3 cellular contexts compared by ENCODE assay signal in genomic region chr3:37462452-37462851, GRCh38.
TF ChIP-seq lines count a peak whose summit lies in the region.

No MANE protein-coding gene starts in this region.

TF ChIP-seq in SK-N-SH, 30 proteins besides CTCF, POLR2A, EP300 and RAD21:
- TF ChIP-seq REST (IDR thresholded peaks at IDR 0.05; ENCODE audit: low read depth, low read length) = peak; percentile 32; the same call in 1 of the 2 replicates
- TF ChIP-seq MEF2A (IDR thresholded peaks at IDR 0.05; ENCODE audit: borderline replicate concordance, low read depth) = no peak

TF ChIP-seq in SK-N-SH treated with all-trans-retinoic acid at 6 μM for 48 hours, 23 proteins besides CTCF, POLR2A, EP300 and RAD21 (continued from another document):
- TF ChIP-seq, protein P1, sequence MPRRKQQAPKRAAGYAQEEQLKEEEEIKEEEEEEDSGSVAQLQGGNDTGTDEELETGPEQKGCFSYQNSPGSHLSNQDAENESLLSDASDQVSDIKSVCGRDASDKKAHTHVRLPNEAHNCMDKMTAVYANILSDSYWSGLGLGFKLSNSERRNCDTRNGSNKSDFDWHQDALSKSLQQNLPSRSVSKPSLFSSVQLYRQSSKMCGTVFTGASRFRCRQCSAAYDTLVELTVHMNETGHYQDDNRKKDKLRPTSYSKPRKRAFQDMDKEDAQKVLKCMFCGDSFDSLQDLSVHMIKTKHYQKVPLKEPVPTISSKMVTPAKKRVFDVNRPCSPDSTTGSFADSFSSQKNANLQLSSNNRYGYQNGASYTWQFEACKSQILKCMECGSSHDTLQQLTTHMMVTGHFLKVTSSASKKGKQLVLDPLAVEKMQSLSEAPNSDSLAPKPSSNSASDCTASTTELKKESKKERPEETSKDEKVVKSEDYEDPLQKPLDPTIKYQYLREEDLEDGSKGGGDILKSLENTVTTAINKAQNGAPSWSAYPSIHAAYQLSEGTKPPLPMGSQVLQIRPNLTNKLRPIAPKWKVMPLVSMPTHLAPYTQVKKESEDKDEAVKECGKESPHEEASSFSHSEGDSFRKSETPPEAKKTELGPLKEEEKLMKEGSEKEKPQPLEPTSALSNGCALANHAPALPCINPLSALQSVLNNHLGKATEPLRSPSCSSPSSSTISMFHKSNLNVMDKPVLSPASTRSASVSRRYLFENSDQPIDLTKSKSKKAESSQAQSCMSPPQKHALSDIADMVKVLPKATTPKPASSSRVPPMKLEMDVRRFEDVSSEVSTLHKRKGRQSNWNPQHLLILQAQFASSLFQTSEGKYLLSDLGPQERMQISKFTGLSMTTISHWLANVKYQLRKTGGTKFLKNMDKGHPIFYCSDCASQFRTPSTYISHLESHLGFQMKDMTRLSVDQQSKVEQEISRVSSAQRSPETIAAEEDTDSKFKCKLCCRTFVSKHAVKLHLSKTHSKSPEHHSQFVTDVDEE (CRISPR knock-in tag; IDR thresholded peaks at IDR 0.05) = no peak
- TF ChIP-seq, protein P2, sequence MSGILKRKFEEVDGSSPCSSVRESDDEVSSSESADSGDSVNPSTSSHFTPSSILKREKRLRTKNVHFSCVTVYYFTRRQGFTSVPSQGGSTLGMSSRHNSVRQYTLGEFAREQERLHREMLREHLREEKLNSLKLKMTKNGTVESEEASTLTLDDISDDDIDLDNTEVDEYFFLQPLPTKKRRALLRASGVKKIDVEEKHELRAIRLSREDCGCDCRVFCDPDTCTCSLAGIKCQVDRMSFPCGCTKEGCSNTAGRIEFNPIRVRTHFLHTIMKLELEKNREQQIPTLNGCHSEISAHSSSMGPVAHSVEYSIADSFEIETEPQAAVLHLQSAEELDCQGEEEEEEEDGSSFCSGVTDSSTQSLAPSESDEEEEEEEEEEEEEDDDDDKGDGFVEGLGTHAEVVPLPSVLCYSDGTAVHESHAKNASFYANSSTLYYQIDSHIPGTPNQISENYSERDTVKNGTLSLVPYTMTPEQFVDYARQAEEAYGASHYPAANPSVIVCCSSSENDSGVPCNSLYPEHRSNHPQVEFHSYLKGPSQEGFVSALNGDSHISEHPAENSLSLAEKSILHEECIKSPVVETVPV (CRISPR knock-in tag; IDR thresholded peaks at IDR 0.05) = no peak
- TF ChIP-seq ESRRG (CRISPR knock-in tag; IDR thresholded peaks at IDR 0.05) (no peak), ZNF70 (CRISPR knock-in tag; IDR thresholded peaks at IDR 0.05) (no peak), ZFP3 (CRISPR knock-in tag; IDR thresholded peaks at IDR 0.05) (no peak), ARNTL (CRISPR knock-in tag; IDR thresholded peaks at IDR 0.05; ENCODE audit: borderline replicate concordance, low read depth) (no peak), BACH2 (CRISPR knock-in tag; IDR thresholded peaks at IDR 0.05; ENCODE audit: borderline replicate concordance) (no peak), ZC3H10 (CRISPR knock-in tag; IDR thresholded peaks at IDR 0.05) (no peak), ISL1 (CRISPR knock-in tag; IDR thresholded peaks at IDR 0.05) (no peak), RARB (CRISPR knock-in tag; IDR thresholded peaks at IDR 0.05) (no peak)

TF ChIP-seq in HEK293, 187 proteins besides CTCF, POLR2A, EP300 and RAD21:
- peak; percentile 36; the same call in 1 of the 2 replicates for TF ChIP-seq REST (tag by site-specific recombination; IDR thresholded peaks at IDR 0.05)
- no peak for TF ChIP-seq ZNF548 (tag by site-specific recombination; IDR thresholded peaks at IDR 0.05)
- no peak for TF ChIP-seq ZNF311 (tag by site-specific recombination; IDR thresholded peaks at IDR 0.05; ENCODE audit: borderline replicate concordance)
